ENCODE assay signal across 8 cellular contexts in genomic region chr1:25997759-25998074, GRCh38. TPM values are rescaled to one million over a fixed set of nuclear protein-coding genes. Genes with fewer than 3 reads are reported as not detected.
DNase-seq lines count a peak whose midpoint lies in the region; ATAC-seq, FAIRE-seq and TF ChIP-seq lines count a peak whose summit lies in the region.

PAFAH2 (minus strand) TSS chr1:25998063; CDS start chr1:25990816, 7,247 bp downstream.

- peak within 1 kb of the TSS; percentile 47 for H3K9ac ChIP-seq in fibroblast of lung (ENCODE audit: insufficient read depth, low read length)

- DNase-seq in activated naive CD4-positive, alpha-beta T cell treated with anti-CD3 and anti-CD28 coated beads for 36 hours: no peak
- no peak for DNase-seq in activated naive CD4-positive, alpha-beta T cell treated with anti-CD3 and anti-CD28 coated beads, Interleukin-2, amount 50 U/mL, for 16 hours
- DNase-seq in RWPE2 (ENCODE audit: low spot score) (no peak), fibroblast of lung (ENCODE audit: low read depth in 2 of 2) (no peak), pancreas (peak in 3 of 6 donors; percentile 55 to 80 (median 69)), hippocampal formation (lab: John Stamatoyannopoulos, UW) (no peak), epidermal melanocyte (ENCODE audit: insufficient read length, low spot score) (no peak)

- TF ChIP-seq CTCF in RWPE2 (IDR thresholded peaks at IDR 0.05; ENCODE audit: poor library complexity, severe bottlenecking) (no peak), fibroblast of lung (conservative IDR thresholded peaks at IDR 0.05 in 1 of 2, IDR thresholded peaks at IDR 0.05 in 1 of 2; ENCODE audit: low read depth in 1 of 2, low read length in 2 of 2) (no peak), pancreas (IDR thresholded peaks at IDR 0.05) (no peak)

- H3K9me3 ChIP-seq in RWPE2 (ENCODE audit: severe bottlenecking) (no peaks in the 10 kb centered on the region), fibroblast of lung (ENCODE audit: control insufficient read depth, insufficient read depth, low read depth, low read length) (no peaks in the 10 kb centered on the region), pancreas (no peaks in the 10 kb centered on the region)

- peaks cover 24% of the 10 kb centered on the region for H3K4me1 Mint-ChIP-seq in activated naive CD4-positive, alpha-beta T cell treated with anti-CD3 and anti-CD28 coated beads for 36 hours (ENCODE audit: low read depth)

- H3K27me3 ChIP-seq in RWPE2 (ENCODE audit: insufficient read depth, poor library complexity, severe bottlenecking) (no peaks in the 10 kb centered on the region), fibroblast of lung (ENCODE audit: control insufficient read depth, insufficient read depth, low read length) (no peaks in the 10 kb centered on the region), pancreas (no peaks in the 10 kb centered on the region)

- H3K4me2 ChIP-seq in fibroblast of lung (ENCODE audit: extremely low read depth, insufficient read depth, low read length): peak within 1 kb of the TSS; percentile 71

- H3K4me3 ChIP-seq in RWPE2 (ENCODE audit: severe bottlenecking): peak within 1 kb of the TSS; percentile 48
- H3K4me3 ChIP-seq in fibroblast of lung (replicated peaks in 1 of 4; ENCODE audit: control extremely low read depth in 1 of 4, insufficient read depth in 1 of 4, low read depth in 3 of 4, low read length in 4 of 4): peak within 1 kb of the TSS; percentile 68 to 75 (median 70)
- peak within 1 kb of the TSS; percentile 38 to 71 (median 58) for H3K4me3 ChIP-seq in pancreas

- H3K27ac Mint-ChIP-seq in activated naive CD4-positive, alpha-beta T cell treated with anti-CD3 and anti-CD28 coated beads for 36 hours: peak within 1 kb of the TSS; percentile 94

- WGBS in pancreas, 2 donors: 1% methylated on average over 15 of the region's 15 CpGs

- H4K20me1 ChIP-seq in fibroblast of lung (ENCODE audit: control insufficient read depth, extremely low read depth, insufficient read depth, low read length): no peaks in the 10 kb centered on the region

- peak within 1 kb of the TSS; percentile 97 for H3K4me3 Mint-ChIP-seq in activated naive CD4-positive, alpha-beta T cell treated with anti-CD3 and anti-CD28 coated beads for 36 hours

- ATAC-seq in RWPE2 (ENCODE audit: low read depth) (peak; percentile 46; the same call in 2 of the 3 replicates), pancreas (peak; percentile 16 to 42 (median 32)), GM19397 (IDR thresholded peaks at IDR 0.05; ENCODE audit: unreplicated experiment) (no peak)

- peak within 1 kb of the TSS; percentile 74 for H2AFZ ChIP-seq in fibroblast of lung (ENCODE audit: low read length)

- H3K36me3 Mint-ChIP-seq in activated naive CD4-positive, alpha-beta T cell treated with anti-CD3 and anti-CD28 coated beads for 36 hours (ENCODE audit: low read depth): peaks cover 2% of the 10 kb centered on the region

- no peak for FAIRE-seq in pancreas (lab: Jason Lieb, UNC)

- H3K27ac ChIP-seq in RWPE2 (ENCODE audit: poor library complexity, severe bottlenecking) (peak within 1 kb of the TSS; percentile 45), fibroblast of lung (ENCODE audit: insufficient read depth, low read length) (peak within 1 kb of the TSS; percentile 70), pancreas (peak within 1 kb of the TSS in 3 of 4 donors; percentile 57 to 86 (median 85))

- H3K9me3 Mint-ChIP-seq in activated naive CD4-positive, alpha-beta T cell treated with anti-CD3 and anti-CD28 coated beads for 36 hours: no peaks in the 10 kb centered on the region

- no peaks in the 10 kb centered on the region for H3K79me2 ChIP-seq in fibroblast of lung (ENCODE audit: control insufficient read depth, insufficient read depth, low read length)

- CTCF ChIA-PET in activated naive CD4-positive, alpha-beta T cell treated with anti-CD3 and anti-CD28 coated beads for 36 hours (lab: Charles Lee): interaction anchor here (0.6 to 11.0 kb wide), 21 partner anchors 10 to 503 kb away, joined by 3 to 154 read pairs (median 4); partner anchors contain the start of genes MTFR1L and PAQR7

- intact Hi-C loops in activated naive CD4-positive, alpha-beta T cell treated with anti-CD3 and anti-CD28 coated beads for 36 hours (cut with micrococcal nuclease): loop anchor here (1.0 to 10.0 kb wide), 9 partner anchors 7 to 753 kb away; partner anchors contain the start of genes AUNIP and RSRP1
- intact Hi-C loops in pancreas (cut with DNase I): loop anchor here in 1 of 3 donors (10.0 kb wide), 2 partner anchors 103 to 163 kb away; no protein-coding TSS in a partner anchor

- H3K36me3 ChIP-seq in RWPE2 (ENCODE audit: low read depth) (no peaks in the 10 kb centered on the region), fibroblast of lung (ENCODE audit: control insufficient read depth, insufficient read depth, low read length) (no peaks in the 10 kb centered on the region), pancreas (no peaks in the 10 kb centered on the region)

- peaks cover 8% of the 10 kb centered on the region for H3K4me1 ChIP-seq in RWPE2 (ENCODE audit: insufficient read depth, poor library complexity, severe bottlenecking)
- H3K4me1 ChIP-seq in fibroblast of lung (ENCODE audit: control insufficient read depth, extremely low read depth, insufficient read depth, low read length): peaks cover 5% of the 10 kb centered on the region
- H3K4me1 ChIP-seq in pancreas: peaks cover 0 to 14% (median 0%) of the 10 kb centered on the region in 3 donors

- no peaks in the 10 kb centered on the region for H3K27me3 Mint-ChIP-seq in activated naive CD4-positive, alpha-beta T cell treated with anti-CD3 and anti-CD28 coated beads for 36 hours (ENCODE audit: low read depth)

RNA-seq across cellular contexts. Expression of gene PAFAH2, which starts in this region (rescaled TPM):
- 1 to 10 TPM; 4.7 to 5.2 TPM for total RNA-seq in activated naive CD4-positive, alpha-beta T cell treated with anti-CD3 and anti-CD28 coated beads for 36 hours
- total RNA-seq in fibroblast of lung (8.2 and 11.7 TPM in 2 replicates), pancreas (10 to 100 TPM; 11.0 to 19.0 (median 13.7) TPM)
- polyA plus RNA-seq in fibroblast of lung (8.3 and 11.3 TPM in 2 replicates), pancreas (10 to 100 TPM; 16.2 to 20.9 TPM)
- polyA plus RNA-seq in fibroblast of lung (2012): 5.4 and 6.7 TPM in 2 replicates
- 1.7 and 21.5 TPM in 2 replicates for polyA minus RNA-seq in fibroblast of lung (ENCODE audit: low replicate concordance)
